30 cellular contexts compared by ENCODE assay signal in the genomic region with DNA sequence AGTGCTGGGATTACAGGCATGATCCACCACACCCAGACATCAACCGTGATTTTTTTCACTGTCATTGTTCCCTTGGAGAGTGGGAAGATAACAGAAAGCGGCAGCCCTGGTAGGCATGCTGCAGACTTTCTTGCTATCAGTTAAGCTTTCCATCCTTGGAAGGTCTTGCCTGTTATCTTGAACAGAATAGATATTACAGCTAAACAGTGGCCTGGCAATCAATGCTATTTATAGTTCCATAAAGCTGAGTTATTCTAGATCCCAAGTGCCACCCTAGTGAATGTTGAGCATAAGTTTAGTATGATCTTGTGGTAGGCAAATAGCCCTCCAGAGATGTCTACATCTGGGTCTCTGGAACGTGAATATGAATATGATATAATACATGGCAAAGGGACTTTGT.
"Had no signal": no experiment of that assay in that cellular context is flagged by ENCODE, and none has a peak within 500 bp of the region (broad histone marks: within the 10 kb centered on the region; RNA-seq: fewer than 3 reads in every experiment).

No MANE protein-coding gene starts in this region.

- H3K27ac ChIP-seq: ascending aorta, VCaP had no signal

- H3K9me3 ChIP-seq: ascending aorta had no signal

- H3K27me3 ChIP-seq: ascending aorta had no signal

- FAIRE-seq: TTC549 had no signal

- DNase-seq: activated B cell treated with CpG ODN at 0.5 μM for 24 hours; activated CD4-positive, alpha-beta memory T cell treated with anti-CD3 and anti-CD28 coated beads, Interleukin-2, amount 10 ng/mL, durations not matched to agents 7 days and 5 days; activated CD4-positive, alpha-beta T cell treated with anti-CD3 and anti-CD28 coated beads for 1 hour; activated CD4-positive, alpha-beta T cell treated with anti-CD3 and anti-CD28 coated beads for 36 hours; activated CD4-positive, alpha-beta T cell treated with anti-CD3 and anti-CD28 coated beads for 48 hours; activated CD4-positive, alpha-beta T cell treated with anti-CD3 and anti-CD28 coated beads, Interleukin-2, amount 10 ng/mL, durations not matched to agents 7 days and 5 days; activated CD4-positive, alpha-beta T cell treated with anti-CD3 and anti-CD28 coated beads, Interleukin-2, amount 50 U/mL, for 48 hours; activated CD8-positive, alpha-beta memory T cell treated with anti-CD3 and anti-CD28 coated beads for 24 hours; activated CD8-positive, alpha-beta memory T cell treated with anti-CD3 and anti-CD28 coated beads, Interleukin-2, amount 10 ng/mL, durations not matched to agents 7 days and 5 days; activated CD8-positive, alpha-beta memory T cell treated with anti-CD3 and anti-CD28 coated beads, Interleukin-2, amount 50 U/mL, for 48 hours; activated CD8-positive, alpha-beta T cell treated with anti-CD3 and anti-CD28 coated beads, Interleukin-2, amount 10 ng/mL, durations not matched to agents 7 days and 5 days; activated effector memory CD4-positive, alpha-beta T cell treated with Interleukin-2 at 50 U/mL for 16 hours; activated gamma-delta T cell; activated naive CD4-positive, alpha-beta T cell treated with anti-CD3 and anti-CD28 coated beads, Interleukin-2, amount 10 ng/mL, durations not matched to agents 7 days and 5 days; activated naive CD4-positive, alpha-beta T cell treated with Interleukin-2 at 50 U/mL for 16 hours; activated naive CD8-positive, alpha-beta T cell treated with anti-CD3 and anti-CD28 coated beads, Interleukin-2, amount 10 ng/mL, durations not matched to agents 7 days and 5 days; activated naive CD8-positive, alpha-beta T cell treated with anti-CD3 and anti-CD28 coated beads, Interleukin-2, amount 50 U/mL, for 24 hours; activated T-cell treated with anti-CD3 and anti-CD28 coated beads, Interleukin-2, amount 50 U/mL, for 24 hours; activated T-cell treated with anti-CD3 and anti-CD28 coated beads, Interleukin-2, amount 50 U/mL, for 48 hours; amygdala; anterior cingulate cortex; cerebellar nuclear complex; SW 1271; T-helper 1 cell; T-helper 2 cell; T-helper 9 cell had no signal

- ATAC-seq: activated CD4-positive, alpha-beta T cell treated with anti-CD3 and anti-CD28 coated beads for 36 hours; activated CD4-positive, CD25-positive, alpha-beta regulatory T cell treated with anti-CD3 and anti-CD28 coated beads, Interleukin-2, amount 50 U/mL, for 24 hours; activated CD8-positive, alpha-beta memory T cell treated with anti-CD3 and anti-CD28 coated beads, Interleukin-2, amount 10 ng/mL, durations not matched to agents 7 days and 5 days; activated CD8-positive, alpha-beta T cell treated with anti-CD3 and anti-CD28 coated beads, Interleukin-2, amount 10 ng/mL, durations not matched to agents 7 days and 5 days; activated naive CD8-positive, alpha-beta T cell treated with anti-CD3 and anti-CD28 coated beads, Interleukin-2, amount 50 U/mL, for 24 hours had no signal

- H3K36me3 ChIP-seq: ascending aorta had no signal

- H3K4me1 ChIP-seq: ascending aorta had no signal

- H3K4me3 ChIP-seq: ascending aorta had no signal
